Comparison of ENCODE assay signal across 1 cellular context in genomic region chr15:90683876-90684275, GRCh38.
TF ChIP-seq lines count a peak whose summit lies in the region.

No MANE protein-coding gene starts in this region.

TF ChIP-seq in IMR-90, 13 proteins besides CTCF, POLR2A, EP300 and RAD21:
- TF ChIP-seq MXI1 (IDR thresholded peaks at IDR 0.05; ENCODE audit: borderline replicate concordance, low read depth, low read length) = no peak
- TF ChIP-seq MAZ (IDR thresholded peaks at IDR 0.05; ENCODE audit: borderline replicate concordance, low read depth, low read length) = no peak
- TF ChIP-seq CEBPB (IDR thresholded peaks at IDR 0.05; ENCODE audit: low read depth, low read length) = no peak
- TF ChIP-seq FOS (IDR thresholded peaks at IDR 0.05; ENCODE audit: low read depth, low read length) = no peak
- TF ChIP-seq NFE2L2 (IDR thresholded peaks at IDR 0.05; ENCODE audit: low read depth, low read length) = no peak
- TF ChIP-seq RCOR1 (IDR thresholded peaks at IDR 0.05; ENCODE audit: insufficient replicate concordance, low read length) = no peak
